In the genomic region with DNA sequence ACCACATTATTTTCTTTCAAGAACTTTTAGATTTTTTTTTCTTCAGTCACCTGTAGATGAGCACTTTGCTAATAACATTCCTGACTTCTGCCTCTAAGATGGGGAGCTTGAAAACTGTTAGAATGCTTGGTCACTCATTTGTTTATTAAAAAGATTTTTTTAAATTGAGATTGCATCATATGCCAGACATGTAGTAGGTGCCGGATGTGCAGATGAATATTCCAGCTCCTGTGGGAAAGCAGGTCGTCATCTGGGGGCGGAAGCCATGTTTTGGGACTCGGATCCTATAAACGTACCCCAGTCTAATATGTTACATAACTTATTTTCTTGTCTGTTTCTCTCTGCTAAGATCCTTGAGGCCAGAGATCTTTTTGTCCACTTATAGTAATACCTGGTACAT, we compare ENCODE assay signal across 23 cellular contexts.
"Had no signal": no experiment of that assay in that cellular context is flagged by ENCODE, and none has a peak within 500 bp of the region (broad histone marks: within the 10 kb centered on the region; RNA-seq: fewer than 3 reads in every experiment).

No MANE protein-coding gene starts in this region.

- H3K27me3 ChIP-seq: breast epithelium, foreskin keratinocyte, pancreas, thyroid gland had no signal

- H3K27ac Mint-ChIP-seq: activated B cell treated with CpG ODN at 0.5 μM for 24 hours; activated CD4-positive, alpha-beta T cell treated with anti-CD3 and anti-CD28 coated beads for 36 hours; activated naive CD4-positive, alpha-beta T cell treated with anti-CD3 and anti-CD28 coated beads, Interleukin-2, amount 50 U/mL, for 72 hours; activated T-cell treated with anti-CD3 and anti-CD28 coated beads, Interleukin-2, amount 50 U/mL, for 24 hours; activated T-helper 17 cell treated with anti-CD3 and anti-CD28 coated beads, Interleukin-2, amount 50 U/mL, for 72 hours; naive B cell; stimulated activated naive CD8-positive, alpha-beta T cell treated with anti-CD3 and anti-CD28 coated beads, Interleukin-15, Interleukin-2, amounts not matched to agents 100 ng/mL and 50 ng/mL, for 24 hours; T-helper 17 cell had no signal

- H3K4me1 ChIP-seq: breast epithelium, foreskin keratinocyte, thyroid gland had no signal

- H3K9me3 Mint-ChIP-seq: activated B cell treated with CpG ODN at 0.5 μM for 24 hours; activated naive CD4-positive, alpha-beta T cell treated with anti-CD3 and anti-CD28 coated beads, Interleukin-2, amount 50 U/mL, for 72 hours; activated T-helper 17 cell treated with anti-CD3 and anti-CD28 coated beads, Interleukin-2, amount 50 U/mL, for 72 hours; stimulated activated naive CD8-positive, alpha-beta T cell treated with anti-CD3 and anti-CD28 coated beads, Interleukin-15, Interleukin-2, amounts not matched to agents 100 ng/mL and 50 ng/mL, for 24 hours had no signal

- H3K36me3 ChIP-seq: breast epithelium, pancreas, thyroid gland had no signal

- H3K27me3 Mint-ChIP-seq: activated B cell treated with CpG ODN at 0.5 μM for 24 hours; activated CD4-positive, alpha-beta T cell treated with anti-CD3 and anti-CD28 coated beads for 36 hours; activated T-cell treated with anti-CD3 and anti-CD28 coated beads, Interleukin-2, amount 50 U/mL, for 24 hours; activated T-helper 17 cell treated with anti-CD3 and anti-CD28 coated beads, Interleukin-2, amount 50 U/mL, for 72 hours; stimulated activated naive CD8-positive, alpha-beta T cell treated with anti-CD3 and anti-CD28 coated beads, Interleukin-15, Interleukin-2, amounts not matched to agents 100 ng/mL and 50 ng/mL, for 24 hours; T-helper 17 cell had no signal

- H3K4me3 Mint-ChIP-seq: activated B cell treated with CpG ODN at 0.5 μM for 24 hours; activated CD4-positive, alpha-beta T cell treated with anti-CD3 and anti-CD28 coated beads for 36 hours; activated T-cell treated with anti-CD3 and anti-CD28 coated beads, Interleukin-2, amount 50 U/mL, for 24 hours; activated T-helper 17 cell treated with anti-CD3 and anti-CD28 coated beads, Interleukin-2, amount 50 U/mL, for 72 hours; naive B cell; stimulated activated naive CD8-positive, alpha-beta T cell treated with anti-CD3 and anti-CD28 coated beads, Interleukin-15, Interleukin-2, amounts not matched to agents 100 ng/mL and 50 ng/mL, for 24 hours; T-helper 17 cell had no signal

- H3K9me3 ChIP-seq: breast epithelium, pancreas, psoas muscle, thyroid gland had no signal

- ATAC-seq: activated CD4-positive, alpha-beta T cell treated with anti-CD3 and anti-CD28 coated beads for 36 hours; activated naive CD4-positive, alpha-beta T cell treated with anti-CD3 and anti-CD28 coated beads, Interleukin-2, amount 50 U/mL, for 72 hours; activated T-helper 17 cell treated with anti-CD3 and anti-CD28 coated beads, Interleukin-2, amount 50 U/mL, for 72 hours; foreskin keratinocyte; pancreas; psoas muscle; T-helper 17 cell had no signal

- H3K4me3 ChIP-seq: breast epithelium, pancreas, psoas muscle, skin epidermis, thyroid gland had no signal

- H3K4me1 Mint-ChIP-seq: activated B cell treated with CpG ODN at 0.5 μM for 24 hours; activated CD4-positive, alpha-beta T cell treated with anti-CD3 and anti-CD28 coated beads for 36 hours; activated T-helper 17 cell treated with anti-CD3 and anti-CD28 coated beads, Interleukin-2, amount 50 U/mL, for 72 hours had no signal

- DNase-seq: activated B cell treated with CpG ODN at 0.5 μM for 24 hours; activated CD4-positive, alpha-beta T cell treated with anti-CD3 and anti-CD28 coated beads for 36 hours; activated CD4-positive, alpha-beta T cell treated with anti-CD3 and anti-CD28 coated beads, Interleukin-2, amount 50 U/mL, for 4 hours; activated CD8-positive, alpha-beta memory T cell treated with anti-CD3 and anti-CD28 coated beads for 24 hours; activated CD8-positive, alpha-beta memory T cell treated with anti-CD3 and anti-CD28 coated beads, Interleukin-2, amount 50 U/mL, for 4 hours; activated T-cell treated with anti-CD3 and anti-CD28 coated beads, Interleukin-2, amount 50 U/mL, for 24 hours; cortex of kidney; foreskin keratinocyte; hippocampal formation; naive B cell; pancreas; psoas muscle; stimulated activated CD4-positive, alpha-beta T cell treated with anti-CD3 and anti-CD28 coated beads, Interleukin-1b, Interleukin-23, amount 100 ng/mL, for 48 hours; substantia nigra; SW 1271; T-helper 17 cell; thyroid gland had no signal

- H3K27ac ChIP-seq: breast epithelium, epithelial cell of prostate, foreskin keratinocyte, pancreas, psoas muscle, skin epidermis, thyroid gland had no signal

- H3K36me3 Mint-ChIP-seq: naive B cell had no signal
